In the genomic region with DNA sequence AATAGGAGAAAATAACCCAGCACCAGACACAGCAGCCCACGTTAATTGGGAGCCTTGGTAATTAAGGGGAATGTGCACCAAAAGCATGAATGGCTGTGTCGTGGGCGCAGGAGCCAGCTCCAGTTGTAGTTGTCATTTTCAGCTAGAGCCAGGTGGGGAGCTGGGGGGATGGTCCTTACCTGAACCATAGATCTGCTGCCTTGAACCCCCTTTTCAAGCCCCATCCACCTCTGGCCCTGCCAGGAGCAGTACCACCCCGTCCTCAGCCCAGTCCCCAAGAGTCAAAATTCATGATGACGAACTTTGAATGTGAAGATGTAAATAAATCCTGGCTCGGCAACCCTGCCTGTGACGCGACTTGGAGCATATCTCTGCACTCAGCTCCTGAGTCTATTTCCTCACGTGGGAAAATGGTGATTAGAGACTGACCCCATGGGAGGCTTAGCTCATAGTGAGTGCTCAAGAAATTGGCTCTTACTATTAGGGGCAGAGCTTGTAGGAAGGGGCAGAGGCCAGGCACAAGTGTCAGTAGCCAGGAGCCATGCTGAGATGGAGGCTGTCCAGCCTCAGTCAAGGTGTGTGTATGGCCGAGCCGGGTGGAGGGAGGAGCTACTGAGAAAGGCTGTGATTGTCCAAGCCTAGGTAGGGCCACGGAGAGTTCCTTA, we compare ENCODE assay signal across 8 cellular contexts. TPM values are rescaled to one million over a fixed set of nuclear protein-coding genes. Genes with fewer than 3 reads are reported as not detected.
A peak's percentile ranks its signal among the peaks of the same experiment; 100 is the strongest.
DNase-seq lines count a peak whose midpoint lies in the region; FAIRE-seq and TF ChIP-seq lines count a peak whose summit lies in the region.
"Had no signal": no experiment of that assay in that cellular context is flagged by ENCODE, and none has a peak within 500 bp of the region (broad histone marks: within the 10 kb centered on the region; RNA-seq: fewer than 3 reads in every experiment).

No MANE protein-coding gene starts in this region.

- peak overlapping the region; percentile 88 for H3K4me2 ChIP-seq in smooth muscle cell

- H3K4me1 ChIP-seq in HUES64 (ENCODE audit: insufficient read depth, low read length) = peaks cover 20% of the 10 kb centered on the region; the same call in 1 of the 2 replicates
- peaks cover 10% of the 10 kb centered on the region for H3K4me1 ChIP-seq in smooth muscle cell (ENCODE audit: low read depth)

- H3K27ac Mint-ChIP-seq in activated naive CD8-positive, alpha-beta T cell = no peak overlapping the region

- peaks cover 29% of the 10 kb centered on the region for H3K27me3 Mint-ChIP-seq in activated naive CD8-positive, alpha-beta T cell

- H3K4me1 Mint-ChIP-seq in activated naive CD8-positive, alpha-beta T cell (ENCODE audit: low read depth) = peaks cover 27% of the 10 kb centered on the region

- H3K27me3 ChIP-seq in HUES64 (ENCODE audit: insufficient read depth, low read length) (peaks cover 43% of the 10 kb centered on the region), smooth muscle cell (ENCODE audit: low read depth) (no peaks in the 10 kb centered on the region)

- H3K4me3 ChIP-seq in HUES64 (ENCODE audit: low read length) (peak overlapping the region; percentile 86), smooth muscle cell (peak overlapping the region; percentile 92)
- H3K4me3 ChIP-seq: K562 had no signal

- H3K27ac ChIP-seq in HUES64 (ENCODE audit: low read depth, low read length) (no peak overlapping the region), smooth muscle cell (ENCODE audit: low read depth) (no peak overlapping the region)

- WGBS in HUES64 = 29% methylated on average over 12 of the region's 12 CpGs
- 27% methylated on average over 12 of the region's 12 CpGs for WGBS in smooth muscle cell (ENCODE audit: low lambda C conversion rate)

- TF ChIP-seq CTCF in smooth muscle cell (IDR thresholded peaks at IDR 0.05; ENCODE audit: borderline replicate concordance, insufficient read depth, poor library complexity, severe bottlenecking) = no peak

- no peaks in the 10 kb centered on the region for H3K79me2 ChIP-seq in smooth muscle cell (ENCODE audit: low read depth)

- H3K9me3 ChIP-seq in HUES64 (ENCODE audit: insufficient read depth, low read depth, low read length) = no peaks in the 10 kb centered on the region
- H3K9me3 ChIP-seq in smooth muscle cell (replicated peaks; ENCODE audit: low read depth) = no peaks in the 10 kb centered on the region

- H3K9me3 Mint-ChIP-seq in activated naive CD8-positive, alpha-beta T cell (ENCODE audit: low read depth) = no peaks in the 10 kb centered on the region

- H3K9ac ChIP-seq in HUES64 (ENCODE audit: low read depth, low read length) = peak overlapping the region; percentile 30; the same call in 1 of the 2 replicates
- H3K9ac ChIP-seq in smooth muscle cell (ENCODE audit: low read depth) = peak overlapping the region; percentile 30

- H4K20me1 ChIP-seq in smooth muscle cell (ENCODE audit: low read depth) = peaks cover 3% of the 10 kb centered on the region

- peak overlapping the region; percentile 79 for H3K4me3 Mint-ChIP-seq in activated naive CD8-positive, alpha-beta T cell

- no peak for FAIRE-seq in frontal cortex (lab: Jason Lieb, UNC)
- FAIRE-seq: K562 had no signal

- DNase-seq in iPS-NIHi11 (ENCODE audit: low spot score) (peak; percentile 70), smooth muscle cell (lab: John Stamatoyannopoulos, UW; ENCODE audit: unreplicated experiment) (no peak), NCI-H345 treated with DMSO at 0.1 percent for 48 hours (lab: John Stamatoyannopoulos, UW; ENCODE audit: unreplicated experiment) (no peak), frontal cortex (ENCODE audit: low spot score in 2 of 2) (no peak), CD1c-positive myeloid dendritic cell (ENCODE audit: extremely low spot score) (no peak)

- H2AFZ ChIP-seq in smooth muscle cell (ENCODE audit: low read depth) = peak overlapping the region; percentile 84

- H3K36me3 ChIP-seq in HUES64 (ENCODE audit: insufficient read depth, low read length) (no peaks in the 10 kb centered on the region), smooth muscle cell (ENCODE audit: low read depth) (no peaks in the 10 kb centered on the region)

- no peaks in the 10 kb centered on the region for H3K36me3 Mint-ChIP-seq in activated naive CD8-positive, alpha-beta T cell

- no peaks in the 10 kb centered on the region for H3F3A ChIP-seq in smooth muscle cell (ENCODE audit: low read depth)

RNA-seq across cellular contexts. Expression of gene FXYD6, which starts 0.8 kb away (rescaled TPM):
- polyA plus RNA-seq in HUES64 (2013, experiment 1 of 2) = 51.5 TPM
- polyA plus RNA-seq in HUES64 (2013, experiment 2 of 2) = 70.4 TPM
- total RNA-seq in smooth muscle cell = 24.6 and 27.7 TPM in 2 replicates
- 50.1 and 84.5 TPM in 2 replicates for polyA plus RNA-seq in smooth muscle cell
- total RNA-seq in frontal cortex = 69.3 TPM

RNA-seq across cellular contexts. Expression of gene TMPRSS13, which starts 52.0 kb away (rescaled TPM):
- polyA plus RNA-seq in HUES64 (2013, experiment 1 of 2) = 0.05 TPM
- polyA plus RNA-seq in HUES64 (2013, experiment 2 of 2) = 0.32 TPM
- 0.90 and 1.3 TPM in 2 replicates for total RNA-seq in smooth muscle cell
- 0.73 TPM in 1 of 2 replicates, not detected in the other for polyA plus RNA-seq in smooth muscle cell
- total RNA-seq in frontal cortex = 0.41 TPM

RNA-seq across cellular contexts. Expression of gene FXYD2, which starts 52.7 kb away (rescaled TPM):
- 0.20 TPM for polyA plus RNA-seq in HUES64 (2013, experiment 1 of 2)
- polyA plus RNA-seq in HUES64 (2013, experiment 2 of 2) = not detected
- 0.40 TPM in 1 of 2 replicates, not detected in the other for total RNA-seq in smooth muscle cell
- 1.00 and 2.3 TPM in 2 replicates for polyA plus RNA-seq in smooth muscle cell
- total RNA-seq in frontal cortex = 0.82 TPM
- total RNA-seq: K562 had no signal
- polyA plus RNA-seq: K562 had no signal
